1 cellular context compared by ENCODE assay signal in the genomic region with DNA sequence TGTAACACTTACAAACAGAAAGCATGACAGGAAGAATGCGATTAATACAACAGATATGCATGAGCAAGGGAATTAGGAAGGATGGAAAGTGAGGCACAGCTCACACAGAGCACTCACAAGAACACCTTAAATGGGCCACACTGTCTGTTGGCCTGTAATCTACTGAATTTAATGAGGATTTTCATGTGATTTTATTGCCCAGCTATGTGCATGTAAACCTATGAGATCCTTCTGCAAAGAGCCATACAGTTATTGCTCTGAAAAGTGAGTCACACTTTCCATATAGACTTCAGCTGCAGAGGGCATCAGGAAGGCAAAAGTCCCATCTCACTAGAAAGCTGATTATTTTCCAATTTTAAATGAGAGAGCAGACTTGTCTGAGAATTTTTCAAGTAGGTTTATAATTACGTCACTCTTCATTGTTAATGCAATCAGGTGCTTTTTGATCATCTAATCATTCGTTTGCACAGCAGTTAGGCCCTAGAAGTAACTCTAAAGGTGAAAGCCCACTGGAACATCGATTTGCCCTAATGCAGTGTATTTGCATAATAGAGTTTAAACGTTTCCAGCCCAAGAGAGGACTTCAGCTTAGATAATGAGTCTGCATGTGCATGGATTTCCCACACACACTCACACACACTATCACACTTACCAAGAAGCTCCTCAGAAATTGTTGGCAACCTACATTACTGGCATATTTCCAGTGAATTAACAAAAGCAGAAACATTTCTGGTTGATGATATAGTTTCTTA.
TF ChIP-seq lines count a peak whose summit lies in the region.

No MANE protein-coding gene starts in this region.

TF ChIP-seq in SK-N-SH, 30 proteins besides CTCF, POLR2A, EP300 and RAD21 (continued from another document):
- TF ChIP-seq IRF3 (IDR thresholded peaks at IDR 0.05; ENCODE audit: low read depth, low read length) (no peak), TEAD4 (IDR thresholded peaks at IDR 0.05; ENCODE audit: borderline replicate concordance, insufficient read depth) (no peak), SIN3A (IDR thresholded peaks at IDR 0.05; ENCODE audit: borderline replicate concordance, low read depth, low read length) (no peak), FOXM1 (IDR thresholded peaks at IDR 0.05; ENCODE audit: low read depth) (no peak), RCOR1 (IDR thresholded peaks at IDR 0.05; ENCODE audit: low read length) (no peak), TCF12 (IDR thresholded peaks at IDR 0.05) (no peak), TAF1 (IDR thresholded peaks at IDR 0.05; ENCODE audit: borderline replicate concordance, low read depth, low read length) (no peak), ELF1 (IDR thresholded peaks at IDR 0.05) (no peak), RXRA (IDR thresholded peaks at IDR 0.05; ENCODE audit: borderline replicate concordance, low read depth) (no peak), GATA2 (CRISPR knock-in tag; IDR thresholded peaks at IDR 0.05) (no peak)
- TF ChIP-seq, protein P1, sequence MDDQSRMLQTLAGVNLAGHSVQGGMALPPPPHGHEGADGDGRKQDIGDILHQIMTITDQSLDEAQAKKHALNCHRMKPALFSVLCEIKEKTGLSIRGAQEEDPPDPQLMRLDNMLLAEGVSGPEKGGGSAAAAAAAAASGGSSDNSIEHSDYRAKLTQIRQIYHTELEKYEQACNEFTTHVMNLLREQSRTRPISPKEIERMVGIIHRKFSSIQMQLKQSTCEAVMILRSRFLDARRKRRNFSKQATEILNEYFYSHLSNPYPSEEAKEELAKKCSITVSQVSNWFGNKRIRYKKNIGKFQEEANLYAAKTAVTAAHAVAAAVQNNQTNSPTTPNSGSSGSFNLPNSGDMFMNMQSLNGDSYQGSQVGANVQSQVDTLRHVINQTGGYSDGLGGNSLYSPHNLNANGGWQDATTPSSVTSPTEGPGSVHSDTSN (IDR thresholded peaks at IDR 0.05), result no peak
- TF ChIP-seq, protein P2, sequence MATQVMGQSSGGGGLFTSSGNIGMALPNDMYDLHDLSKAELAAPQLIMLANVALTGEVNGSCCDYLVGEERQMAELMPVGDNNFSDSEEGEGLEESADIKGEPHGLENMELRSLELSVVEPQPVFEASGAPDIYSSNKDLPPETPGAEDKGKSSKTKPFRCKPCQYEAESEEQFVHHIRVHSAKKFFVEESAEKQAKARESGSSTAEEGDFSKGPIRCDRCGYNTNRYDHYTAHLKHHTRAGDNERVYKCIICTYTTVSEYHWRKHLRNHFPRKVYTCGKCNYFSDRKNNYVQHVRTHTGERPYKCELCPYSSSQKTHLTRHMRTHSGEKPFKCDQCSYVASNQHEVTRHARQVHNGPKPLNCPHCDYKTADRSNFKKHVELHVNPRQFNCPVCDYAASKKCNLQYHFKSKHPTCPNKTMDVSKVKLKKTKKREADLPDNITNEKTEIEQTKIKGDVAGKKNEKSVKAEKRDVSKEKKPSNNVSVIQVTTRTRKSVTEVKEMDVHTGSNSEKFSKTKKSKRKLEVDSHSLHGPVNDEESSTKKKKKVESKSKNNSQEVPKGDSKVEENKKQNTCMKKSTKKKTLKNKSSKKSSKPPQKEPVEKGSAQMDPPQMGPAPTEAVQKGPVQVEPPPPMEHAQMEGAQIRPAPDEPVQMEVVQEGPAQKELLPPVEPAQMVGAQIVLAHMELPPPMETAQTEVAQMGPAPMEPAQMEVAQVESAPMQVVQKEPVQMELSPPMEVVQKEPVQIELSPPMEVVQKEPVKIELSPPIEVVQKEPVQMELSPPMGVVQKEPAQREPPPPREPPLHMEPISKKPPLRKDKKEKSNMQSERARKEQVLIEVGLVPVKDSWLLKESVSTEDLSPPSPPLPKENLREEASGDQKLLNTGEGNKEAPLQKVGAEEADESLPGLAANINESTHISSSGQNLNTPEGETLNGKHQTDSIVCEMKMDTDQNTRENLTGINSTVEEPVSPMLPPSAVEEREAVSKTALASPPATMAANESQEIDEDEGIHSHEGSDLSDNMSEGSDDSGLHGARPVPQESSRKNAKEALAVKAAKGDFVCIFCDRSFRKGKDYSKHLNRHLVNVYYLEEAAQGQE (IDR thresholded peaks at IDR 0.05; ENCODE audit: low read depth, low read length), result no peak
- TF ChIP-seq, protein P3, sequence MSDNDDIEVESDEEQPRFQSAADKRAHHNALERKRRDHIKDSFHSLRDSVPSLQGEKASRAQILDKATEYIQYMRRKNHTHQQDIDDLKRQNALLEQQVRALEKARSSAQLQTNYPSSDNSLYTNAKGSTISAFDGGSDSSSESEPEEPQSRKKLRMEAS (IDR thresholded peaks at IDR 0.05; ENCODE audit: low read depth), result no peak
